ENCODE assay signal across 13 cellular contexts in genomic region chrX:123487674-123488073, GRCh38.
DNase-seq lines count a peak whose midpoint lies in the region; ATAC-seq lines count a peak whose summit lies in the region.
"Had no signal": no experiment of that assay in that cellular context is flagged by ENCODE, and none has a peak within 500 bp of the region (broad histone marks: within the 10 kb centered on the region; RNA-seq: fewer than 3 reads in every experiment).

No MANE protein-coding gene starts in this region.

- peak overlapping the region; percentile 49 for H3K27ac ChIP-seq in GM23248

- no peaks in the 10 kb centered on the region for H3K9me2 ChIP-seq in GM23248 (ENCODE audit: insufficient read depth)

- peaks cover 22% of the 10 kb centered on the region for H3F3A ChIP-seq in GM23248 (ENCODE audit: insufficient read depth)

- no peaks in the 10 kb centered on the region for H3K79me2 ChIP-seq in GM23248 (ENCODE audit: insufficient read depth)

- H4K20me1 ChIP-seq in GM23248 (ENCODE audit: insufficient read depth): no peaks in the 10 kb centered on the region

- DNase-seq in EH (ENCODE audit: low read depth) (peak; percentile 47), GM23248 (peak; percentile 32), adipocyte (ENCODE audit: low read depth) (peak; percentile 4), kidney tubule cell (ENCODE audit: low spot score) (peak; percentile 17), H4 (ENCODE audit: low spot score) (no peak), hippocampal formation (lab: John Stamatoyannopoulos, UW) (no peak)
- DNase-seq: Caco-2; CD8-positive, alpha-beta memory T cell; DND-41; GOT3 had no signal

- H3K9me3 ChIP-seq in GM23248 (ENCODE audit: low read depth) (no peaks in the 10 kb centered on the region), adipocyte (ENCODE audit: control insufficient read depth, low read length) (no peaks in the 10 kb centered on the region)
- H3K9me3 ChIP-seq: Caco-2, HAP-1 had no signal

- WGBS in GM23248 (ENCODE audit: low coverage in 1 of 2, low lambda C conversion rate in 2 of 2, missing lambda C conversion rate in 2 of 2), 2 experiments: 31 to 47% methylated on average over 2 to 3 of the region's 3 CpGs

- H3K27me3 ChIP-seq in GM23248 (replicated peaks; ENCODE audit: insufficient read depth): no peaks in the 10 kb centered on the region
- H3K27me3 ChIP-seq in adipocyte (replicated peaks; ENCODE audit: control insufficient read depth, insufficient read depth, low read length): no peaks in the 10 kb centered on the region

- in situ Hi-C loops in GM23248 (cut with MboI): no loop called here

- H2AFZ ChIP-seq in GM23248: no peak overlapping the region

- H3K36me3 ChIP-seq in GM23248 (ENCODE audit: low read depth) (no peaks in the 10 kb centered on the region), adipocyte (ENCODE audit: control insufficient read depth, insufficient read depth, low read length, severe bottlenecking) (no peaks in the 10 kb centered on the region)
- H3K36me3 ChIP-seq: HAP-1 had no signal

- H3K9ac ChIP-seq in GM23248 (no peak overlapping the region), adipocyte (ENCODE audit: low read length) (no peak overlapping the region)

- peaks cover 50% of the 10 kb centered on the region for H3K4me1 ChIP-seq in GM23248 (ENCODE audit: insufficient read depth)
- H3K4me1 ChIP-seq in adipocyte (ENCODE audit: control insufficient read depth, insufficient read depth, low read length): peaks cover 4% of the 10 kb centered on the region
- H3K4me1 ChIP-seq: Caco-2 had no signal

- peak overlapping the region; percentile 12 for H3K4me2 ChIP-seq in GM23248 (ENCODE audit: unreplicated experiment)

- ATAC-seq in HG03442 (IDR thresholded peaks at IDR 0.05; ENCODE audit: unreplicated experiment): no peak
- ATAC-seq: GM12878 had no signal

- H3K4me3 ChIP-seq in GM23248: no peak overlapping the region
- no peak overlapping the region for H3K4me3 ChIP-seq in adipocyte (ENCODE audit: low read length)
- H3K4me3 ChIP-seq: GM12878, HAP-1 had no signal

Comparison
In these comparisons a context has a peak if more than half of its experiments do, and no peak if none do; other contexts are left out.
1. DNase-seq: peak in EH (single experiment), GM23248 (single experiment), adipocyte (single experiment) and kidney tubule cell (single experiment); none in H4 (single experiment) and hippocampal formation (0 of 2).